Comparison of ENCODE assay signal across 18 cellular contexts in the genomic region with DNA sequence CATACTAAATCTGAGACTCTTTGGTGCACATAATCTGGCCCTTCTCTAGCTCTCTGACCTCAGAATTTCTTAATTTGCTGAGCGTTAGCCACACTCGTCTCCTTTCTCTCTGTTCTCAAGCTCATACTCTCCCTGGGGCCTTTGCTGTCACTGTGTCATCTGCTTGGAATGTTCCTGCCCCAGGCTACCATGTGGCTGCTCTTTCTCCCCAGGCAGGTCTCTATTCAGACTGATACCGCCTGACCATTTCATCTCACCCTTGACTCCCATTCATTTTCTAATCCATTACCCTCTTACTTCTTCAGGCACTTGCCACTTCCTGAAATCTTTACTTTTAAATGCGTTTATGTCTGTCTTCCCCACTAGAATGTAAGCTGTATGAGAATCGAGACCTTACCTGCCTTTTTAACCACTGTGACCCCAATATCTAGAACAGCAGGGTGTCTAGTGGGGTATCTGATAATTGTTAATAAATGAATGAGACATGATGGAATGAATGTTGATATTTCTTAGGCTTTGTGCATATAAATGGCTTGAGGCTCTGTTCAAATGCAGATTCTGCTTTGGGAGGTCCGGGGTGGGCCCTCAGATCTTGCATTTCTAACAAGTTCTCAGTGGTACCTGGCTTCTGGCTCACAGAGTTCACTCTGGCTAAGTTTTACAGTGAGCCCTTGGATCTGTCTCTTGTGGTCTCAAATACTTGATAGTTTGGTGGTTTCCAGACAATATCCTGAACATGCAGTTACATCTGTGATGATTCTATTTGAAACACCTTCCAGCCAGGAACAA.
A peak's percentile ranks its signal among the peaks of the same experiment; 100 is the strongest.
DNase-seq lines count a peak whose midpoint lies in the region; ATAC-seq and TF ChIP-seq lines count a peak whose summit lies in the region.
"Had no signal": no experiment of that assay in that cellular context is flagged by ENCODE, and none has a peak within 500 bp of the region (broad histone marks: within the 10 kb centered on the region; RNA-seq: fewer than 3 reads in every experiment).

No MANE protein-coding gene starts in this region.

- no peak for TF ChIP-seq CTCF in hepatocyte (IDR thresholded peaks at IDR 0.05; ENCODE audit: poor library complexity)

- H3K9ac ChIP-seq in adipocyte (ENCODE audit: low read length) = no peak overlapping the region

- no peak overlapping the region for H3K27ac ChIP-seq in hepatocyte

- WGBS in hepatocyte (ENCODE audit: low lambda C conversion rate, missing lambda C conversion rate) = 58% methylated on average over 6 of the region's 6 CpGs

- DNase-seq in EH (ENCODE audit: low read depth) = peak; percentile 54
- DNase-seq in HS-5 (ENCODE audit: low read depth) = peak; percentile 9
- peak; percentile 3 for DNase-seq in adipocyte (ENCODE audit: low read depth)
- peak; percentile 91 for DNase-seq in islet precursor cell
- DNase-seq in hepatocyte (ENCODE audit: low spot score) = no peak
- DNase-seq in DMS153 treated with DMSO at 0.1 percent for 48 hours (lab: John Stamatoyannopoulos, UW; ENCODE audit: unreplicated experiment) = no peak
- DNase-seq: activated CD4-positive, alpha-beta T cell treated with anti-CD3 and anti-CD28 coated beads for 1 hour; activated naive CD8-positive, alpha-beta T cell treated with anti-CD3 and anti-CD28 coated beads for 36 hours; C1 segment of cervical spinal cord; central memory CD4-positive, alpha-beta T cell; IMR-90; left colon; NCI-H1930; NCI-H69; RPMI8226; T-cell had no signal

- H3K9me3 ChIP-seq in adipocyte (ENCODE audit: control insufficient read depth, low read length) = peaks cover 8% of the 10 kb centered on the region
- no peaks in the 10 kb centered on the region for H3K9me3 ChIP-seq in hepatocyte (ENCODE audit: low read depth)

- H3K4me1 ChIP-seq in adipocyte (ENCODE audit: control insufficient read depth, insufficient read depth, low read length) (no peaks in the 10 kb centered on the region), hepatocyte (ENCODE audit: insufficient read depth) (no peaks in the 10 kb centered on the region)

- H4K20me1 ChIP-seq in hepatocyte (ENCODE audit: insufficient read depth, poor library complexity, severe bottlenecking) = no peaks in the 10 kb centered on the region

- H3K9me2 ChIP-seq in hepatocyte (replicated peaks; ENCODE audit: insufficient read depth) = no peaks in the 10 kb centered on the region

- no peak overlapping the region for H2AFZ ChIP-seq in hepatocyte

- ATAC-seq in GM21576 (IDR thresholded peaks at IDR 0.05; ENCODE audit: unreplicated experiment) = no peak
- ATAC-seq in activated CD4-positive, CD25-positive, alpha-beta regulatory T cell treated with anti-CD3 and anti-CD28 coated beads, Interleukin-2, amount 50 U/mL, for 24 hours = no peak
- ATAC-seq: left colon had no signal

- H3K79me2 ChIP-seq in hepatocyte = no peaks in the 10 kb centered on the region

- H3K4me2 ChIP-seq in hepatocyte = no peak overlapping the region

- H3K4me3 ChIP-seq in adipocyte (ENCODE audit: low read length) = no peak overlapping the region
- H3K4me3 ChIP-seq in hepatocyte = no peak overlapping the region

- H3K36me3 ChIP-seq in adipocyte (ENCODE audit: control insufficient read depth, insufficient read depth, low read length, severe bottlenecking) (no peaks in the 10 kb centered on the region), hepatocyte (replicated peaks; ENCODE audit: insufficient read depth, low read depth) (no peaks in the 10 kb centered on the region)

- no peaks in the 10 kb centered on the region for H3K27me3 ChIP-seq in adipocyte (replicated peaks; ENCODE audit: control insufficient read depth, insufficient read depth, low read length)
- no peaks in the 10 kb centered on the region for H3K27me3 ChIP-seq in hepatocyte

Comparison
In these comparisons a context has a peak if more than half of its experiments do, and no peak if none do; other contexts are left out.
1. DNase-seq: peak in EH (single experiment), HS-5 (single experiment), adipocyte (single experiment) and islet precursor cell (single experiment); none in hepatocyte (single experiment) and DMS153 treated with DMSO at 0.1 percent for 48 hours (single experiment).